Comparison of ENCODE assay signal across 19 cellular contexts in the genomic region with DNA sequence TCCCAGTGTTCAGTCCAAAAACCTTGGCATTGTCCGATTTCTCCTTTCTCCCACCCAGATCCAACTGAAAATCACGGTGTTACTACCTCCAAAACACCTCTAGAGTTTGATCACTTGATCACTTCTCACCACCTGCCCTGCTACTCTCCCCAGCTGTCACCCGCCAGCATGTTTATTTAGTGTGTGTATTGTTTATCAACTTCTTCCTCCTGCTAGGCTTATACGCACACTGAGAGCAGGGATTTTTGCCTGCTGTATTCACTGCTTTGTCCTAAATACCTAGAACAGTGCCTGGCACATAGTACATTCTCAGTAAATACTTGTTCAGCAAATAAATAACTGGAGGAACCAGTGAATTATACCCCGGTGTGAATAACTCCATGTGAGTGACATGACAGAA. TPM values are rescaled to one million over a fixed set of nuclear protein-coding genes. Genes with fewer than 3 reads are reported as not detected.
A peak's percentile ranks its signal among the peaks of the same experiment; 100 is the strongest.
DNase-seq lines count a peak whose midpoint lies in the region; TF ChIP-seq lines count a peak whose summit lies in the region.
"Had no signal": no experiment of that assay in that cellular context is flagged by ENCODE, and none has a peak within 500 bp of the region (broad histone marks: within the 10 kb centered on the region; RNA-seq: fewer than 3 reads in every experiment).

No MANE protein-coding gene starts in this region.

- no peaks in the 10 kb centered on the region for H4K20me1 ChIP-seq in fibroblast of lung (ENCODE audit: control insufficient read depth, extremely low read depth, insufficient read depth, low read length)

- no peak overlapping the region for H2AFZ ChIP-seq in fibroblast of lung (ENCODE audit: low read length)

- peaks cover 14% of the 10 kb centered on the region for H3K4me1 ChIP-seq in fibroblast of lung (ENCODE audit: control insufficient read depth, extremely low read depth, insufficient read depth, low read length)
- H3K4me1 ChIP-seq: adrenal gland had no signal

- no peak for TF ChIP-seq CTCF in fibroblast of lung (conservative IDR thresholded peaks at IDR 0.05 in 1 of 2, IDR thresholded peaks at IDR 0.05 in 1 of 2; ENCODE audit: low read depth in 1 of 2, low read length in 2 of 2)

- H3K4me3 ChIP-seq in fibroblast of lung (replicated peaks in 1 of 4; ENCODE audit: control extremely low read depth in 1 of 4, insufficient read depth in 1 of 4, low read depth in 3 of 4, low read length in 4 of 4), result no peak overlapping the region
- H3K4me3 ChIP-seq: adrenal gland, cardiac muscle cell, sigmoid colon had no signal

- no peaks in the 10 kb centered on the region for H3K27me3 ChIP-seq in fibroblast of lung (ENCODE audit: control insufficient read depth, insufficient read depth, low read length)
- H3K27me3 ChIP-seq: adrenal gland, cardiac muscle cell, sigmoid colon had no signal

- H3K27ac ChIP-seq in fibroblast of lung (ENCODE audit: insufficient read depth, low read length), result peak overlapping the region; percentile 19
- H3K27ac ChIP-seq: adrenal gland, cardiac muscle cell had no signal

- H3K79me2 ChIP-seq in fibroblast of lung (ENCODE audit: control insufficient read depth, insufficient read depth, low read length), result peaks cover 7% of the 10 kb centered on the region

- peaks cover 8% of the 10 kb centered on the region for H3K36me3 ChIP-seq in fibroblast of lung (ENCODE audit: control insufficient read depth, insufficient read depth, low read length)
- H3K36me3 ChIP-seq: adrenal gland, cardiac muscle cell, sigmoid colon had no signal

- no peaks in the 10 kb centered on the region for H3K9me3 ChIP-seq in fibroblast of lung (ENCODE audit: control insufficient read depth, insufficient read depth, low read depth, low read length)
- H3K9me3 ChIP-seq: adrenal gland, sigmoid colon had no signal

- H3K4me2 ChIP-seq in fibroblast of lung (ENCODE audit: extremely low read depth, insufficient read depth, low read length), result peak overlapping the region; percentile 25

- DNase-seq in NCI-H82 (lab: John Stamatoyannopoulos, UW), result peak; percentile 11
- DNase-seq in NCI-H82 treated with DMSO at 0.1 percent for 48 hours (lab: John Stamatoyannopoulos, UW; ENCODE audit: unreplicated experiment), result no peak
- DNase-seq in NCI-H69 (lab: John Stamatoyannopoulos, UW), result peak; percentile 75
- DNase-seq in fibroblast of lung (ENCODE audit: low read depth in 2 of 2), result no peak
- no peak for DNase-seq in stimulated activated CD4-positive, alpha-beta T cell treated with anti-CD3 and anti-CD28 coated beads, Interleukin-4, amount 100 ng/mL, for 24 hours
- DNase-seq in NAMALWA (ENCODE audit: low spot score), result no peak
- no peak for DNase-seq in SKM-1 treated with dmso at 0.1 percent for 144 hours (lab: John Stamatoyannopoulos, UW; ENCODE audit: unreplicated experiment)
- DNase-seq in activated effector memory CD4-positive, alpha-beta T cell treated with anti-CD3 and anti-CD28 coated beads, Interleukin-2, amount 50 U/mL, for 16 hours, result no peak
- DNase-seq: activated gamma-delta T cell treated with Interleukin-2 at 50 U/mL for 16 hours; adrenal gland; kidney glomerular epithelial cell; mesendoderm; posterior cingulate gyrus; stimulated activated naive CD8-positive, alpha-beta T cell treated with anti-CD3 and anti-CD28 coated beads, Interleukin-15, amount 100 ng/mL, for 72 hours had no signal

- no peak overlapping the region for H3K9ac ChIP-seq in fibroblast of lung (ENCODE audit: insufficient read depth, low read length)

RNA-seq across cellular contexts. Expression of a gene that starts 5.0 kb away (rescaled TPM):
- 16.7 and 22.5 TPM in 2 replicates for total RNA-seq in fibroblast of lung
- 5.4 and 32.9 TPM in 2 replicates for polyA plus RNA-seq in fibroblast of lung
- polyA plus RNA-seq in fibroblast of lung (2012), result 6.7 and 39.4 TPM in 2 replicates
- polyA minus RNA-seq in fibroblast of lung (ENCODE audit: low replicate concordance), result 11.7 and 81.0 TPM in 2 replicates
- total RNA-seq: endothelial cell of umbilical vein had no signal
- polyA plus RNA-seq: cardiac muscle cell, CD14-positive monocyte, endothelial cell of umbilical vein, IgD-negative memory B cell had no signal

RNA-seq across cellular contexts. Expression of a gene that starts 56.4 kb away (rescaled TPM):
- 43.9 and 91.5 TPM in 2 replicates for total RNA-seq in fibroblast of lung
- polyA plus RNA-seq in fibroblast of lung, result 24.0 and 26.8 TPM in 2 replicates
- polyA plus RNA-seq in fibroblast of lung (2012), result 21.6 and 22.3 TPM in 2 replicates
- polyA minus RNA-seq in fibroblast of lung (ENCODE audit: low replicate concordance), result 60.4 and 98.7 TPM in 2 replicates
- polyA plus RNA-seq: cardiac muscle cell, CD14-positive monocyte, IgD-negative memory B cell had no signal

Comparison
In these comparisons a context has a peak if more than half of its experiments do, and no peak if none do; other contexts are left out.
1. DNase-seq: peak in NCI-H82 (single experiment) and NCI-H69 (single experiment); none in NCI-H82 treated with DMSO at 0.1 percent for 48 hours (single experiment), fibroblast of lung (0 of 2), stimulated activated CD4-positive, alpha-beta T cell treated with anti-CD3 and anti-CD28 coated beads, Interleukin-4, amount 100 ng/mL, for 24 hours (single experiment), NAMALWA (single experiment), SKM-1 treated with dmso at 0.1 percent for 144 hours (single experiment) and activated effector memory CD4-positive, alpha-beta T cell treated with anti-CD3 and anti-CD28 coated beads, Interleukin-2, amount 50 U/mL, for 16 hours (single experiment).